1 cellular context compared by ENCODE assay signal in genomic region chr2:100063459-100063953, GRCh38.
TF ChIP-seq lines count a peak whose summit lies in the region.

No MANE protein-coding gene starts in this region.

TF ChIP-seq in HEK293, 187 proteins besides CTCF, POLR2A, EP300 and RAD21 (continued from another document):
- no peak for TF ChIP-seq ZNF26 (tag by site-specific recombination; IDR thresholded peaks at IDR 0.05)
- no peak for TF ChIP-seq ZNF274 (IDR thresholded peaks at IDR 0.05; ENCODE audit: low read length)
- TF ChIP-seq ZNF274 (tag by site-specific recombination; IDR thresholded peaks at IDR 0.05; ENCODE audit: borderline replicate concordance), result no peak
- no peak for TF ChIP-seq ZNF701 (tag by site-specific recombination; IDR thresholded peaks at IDR 0.05)
- TF ChIP-seq SP3 (tag by site-specific recombination; IDR thresholded peaks at IDR 0.05), result no peak
